14 cellular contexts compared by ENCODE assay signal in genomic region chr6:44339763-44340625, GRCh38. TPM values are rescaled to one million over a fixed set of nuclear protein-coding genes. Genes with fewer than 3 reads are reported as not detected.
DNase-seq lines count a peak whose midpoint lies in the region; ATAC-seq, FAIRE-seq and TF ChIP-seq lines count a peak whose summit lies in the region.
"Had no signal": no experiment of that assay in that cellular context is flagged by ENCODE, and none has a peak within 500 bp of the region (broad histone marks: within the 10 kb centered on the region; RNA-seq: fewer than 3 reads in every experiment).

No MANE protein-coding gene starts in this region.

- no peak overlapping the region for H3K9ac ChIP-seq in astrocyte (ENCODE audit: low read length)

- H3K4me3 Mint-ChIP-seq in astrocyte (ENCODE audit: unreplicated experiment) (no peak overlapping the region), natural killer cell (no peak overlapping the region)

- peaks cover 44% of the 10 kb centered on the region for H3K27me3 ChIP-seq in astrocyte (ENCODE audit: insufficient read depth, low read length)

- intact Hi-C loops in natural killer cell (cut with micrococcal nuclease) = loop anchor here (2.0 kb wide), 1 partner anchor 71 kb away; no protein-coding TSS in a partner anchor

- no peaks in the 10 kb centered on the region for H3K79me2 ChIP-seq in astrocyte (ENCODE audit: insufficient read depth, low read length)

- no peak overlapping the region for H3K27ac Mint-ChIP-seq in astrocyte (ENCODE audit: unreplicated experiment)
- H3K27ac Mint-ChIP-seq in natural killer cell = no peak overlapping the region

- no peak for FAIRE-seq in astrocyte (lab: Jason Lieb, UNC)

- H3K36me3 ChIP-seq in astrocyte (ENCODE audit: insufficient read depth, low read length) = no peaks in the 10 kb centered on the region
- H3K36me3 ChIP-seq: esophagus muscularis mucosa had no signal

- in situ Hi-C loops in Caki2 (cut with HindIII; ENCODE audit: low pct_unique_long_range_greater_than_20kb, low sequenced_read_pairs) = no loop called here

- H3K4me1 Mint-ChIP-seq in astrocyte (ENCODE audit: low read depth, unreplicated experiment) = peaks cover 4% of the 10 kb centered on the region
- no peaks in the 10 kb centered on the region for H3K4me1 Mint-ChIP-seq in natural killer cell

- H4K20me1 ChIP-seq in astrocyte (ENCODE audit: insufficient read depth, low read length) = no peaks in the 10 kb centered on the region

- H3K9me3 Mint-ChIP-seq in astrocyte (ENCODE audit: unreplicated experiment) (no peaks in the 10 kb centered on the region), natural killer cell (no peaks in the 10 kb centered on the region)

- H3K9me3 ChIP-seq in astrocyte (ENCODE audit: insufficient read depth, low read depth, low read length) = no peaks in the 10 kb centered on the region
- H3K9me3 ChIP-seq: Caco-2, esophagus muscularis mucosa had no signal

- H3K27me3 Mint-ChIP-seq in astrocyte (ENCODE audit: low read depth, unreplicated experiment) = peaks cover 51% of the 10 kb centered on the region
- H3K27me3 Mint-ChIP-seq in natural killer cell (ENCODE audit: low read depth in 2 of 2) = peaks cover 33 to 34% of the 10 kb centered on the region in 2 donors

- H3K4me2 ChIP-seq in astrocyte (ENCODE audit: low read length) = no peak overlapping the region

- H3K36me3 Mint-ChIP-seq in astrocyte (ENCODE audit: low read depth, unreplicated experiment) (no peaks in the 10 kb centered on the region), natural killer cell (no peaks in the 10 kb centered on the region)

- ATAC-seq in left lobe of liver = peak; percentile 27
- ATAC-seq in GM18873 (IDR thresholded peaks at IDR 0.05; ENCODE audit: low FRiP score, unreplicated experiment) = no peak
- no peak for ATAC-seq in natural killer cell
- ATAC-seq: Right ventricle myocardium inferior had no signal

- H3K4me1 ChIP-seq in astrocyte (ENCODE audit: insufficient read depth, low read length) = no peaks in the 10 kb centered on the region
- H3K4me1 ChIP-seq: Caco-2 had no signal

- no peak overlapping the region for H3K27ac ChIP-seq in astrocyte (ENCODE audit: low read depth, low read length)

- peak; percentile 69 for DNase-seq in Caki2 (ENCODE audit: low read depth)
- peak; percentile 43 for DNase-seq in HK-2 (ENCODE audit: unreplicated experiment)
- peak; percentile 7 for DNase-seq in astrocyte (ENCODE audit: low read depth)
- no peak for DNase-seq in left lobe of liver (ENCODE audit: low spot score)
- DNase-seq in cerebellum (ENCODE audit: low spot score) = no peak
- DNase-seq in NCI-H345 (lab: John Stamatoyannopoulos, UW) = no peak
- DNase-seq in natural killer cell = no peak
- DNase-seq: Caco-2, NCI-H1417, NCI-H524 treated with DMSO at 0.1 percent for 48 hours had no signal

- TF ChIP-seq CTCF in astrocyte (IDR thresholded peaks at IDR 0.05; ENCODE audit: insufficient read depth, low read depth, low read length) (no peak), natural killer cell (IDR thresholded peaks at IDR 0.05) (no peak)

- H3K4me3 ChIP-seq in astrocyte (ENCODE audit: insufficient read depth, low read depth, low read length) = no peak overlapping the region
- H3K4me3 ChIP-seq: esophagus muscularis mucosa had no signal

- no peak overlapping the region for H2AFZ ChIP-seq in astrocyte (ENCODE audit: low read depth, low read length)

RNA-seq across cellular contexts. Expression of gene SPATS1, which starts 2.5 kb away (rescaled TPM):
- not detected in 2 replicates for total RNA-seq in Caki2 (2014; rRNA removed; shearing (Covaris generic); ENCODE audit: low replicate concordance)
- total RNA-seq in astrocyte (not detected in 2 replicates), left lobe of liver (not detected), cerebellum (not detected), natural killer cell (not detected)
- total RNA-seq: Caco-2, cardiac septum, esophagus muscularis mucosa, Right ventricle myocardium inferior had no signal

RNA-seq across cellular contexts. Expression of gene AARS2, which starts 26.8 kb away (rescaled TPM):
- total RNA-seq in Caki2 (2014; rRNA removed; shearing (Covaris generic); ENCODE audit: low replicate concordance) = 20.0 and 23.9 TPM in 2 replicates
- total RNA-seq in astrocyte (10.9 and 12.3 TPM in 2 replicates), left lobe of liver (7.7 TPM), cerebellum (14.7 TPM), natural killer cell (10 to 100 TPM; 14.1 to 17.2 (median 14.2) TPM)

RNA-seq across cellular contexts. Expression of gene CDC5L, which starts 47.5 kb away (rescaled TPM):
- total RNA-seq in Caki2 (2014; rRNA removed; shearing (Covaris generic); ENCODE audit: low replicate concordance) = 12.2 and 19.9 TPM in 2 replicates
- 16.8 and 18.2 TPM in 2 replicates for total RNA-seq in astrocyte
- 10.2 TPM for total RNA-seq in left lobe of liver
- total RNA-seq in cerebellum = 26.9 TPM
- 10 to 100 TPM; 22.0 to 25.0 (median 24.9) TPM for total RNA-seq in natural killer cell

Comparison
In these comparisons a context has a peak if more than half of its experiments do, and no peak if none do; other contexts are left out.
1. DNase-seq: peak in Caki2 (single experiment), HK-2 (single experiment) and astrocyte (single experiment); none in left lobe of liver (single experiment), cerebellum (single experiment), NCI-H345 (single experiment) and natural killer cell (single experiment).